ENCODE assay signal across 20 cellular contexts in genomic region chrX:109719262-109719661, GRCh38. TPM values are rescaled to one million over a fixed set of nuclear protein-coding genes. Genes with fewer than 3 reads are reported as not detected.
DNase-seq lines count a peak whose midpoint lies in the region; ATAC-seq and TF ChIP-seq lines count a peak whose summit lies in the region.
"Had no signal": no experiment of that assay in that cellular context is flagged by ENCODE, and none has a peak within 500 bp of the region (broad histone marks: within the 10 kb centered on the region; RNA-seq: fewer than 3 reads in every experiment).

No MANE protein-coding gene starts in this region.

- H3K9ac ChIP-seq in endodermal cell (ENCODE audit: extremely low read depth, low read length, poor library complexity, severe bottlenecking): no peak overlapping the region
- H3K9ac ChIP-seq: SK-N-SH had no signal

- no peaks in the 10 kb centered on the region for H3K36me3 ChIP-seq in endodermal cell (ENCODE audit: control insufficient read depth, insufficient read depth, low read length)
- H3K36me3 ChIP-seq: adrenal gland had no signal

- peak; percentile 31 for TF ChIP-seq CTCF in endodermal cell (conservative IDR thresholded peaks at IDR 0.05)

- H3K27ac Mint-ChIP-seq in activated T-cell treated with anti-CD3 and anti-CD28 coated beads, Interleukin-2, amount 50 U/mL, for 72 hours: peak overlapping the region; percentile 19
- H3K27ac Mint-ChIP-seq in activated T-cell treated with anti-CD3 and anti-CD28 coated beads, Interleukin-2, amount 50 U/mL, for 24 hours: no peak overlapping the region
- H3K27ac Mint-ChIP-seq in endodermal cell: peak overlapping the region; percentile 60

- no peak overlapping the region for H3K4me3 ChIP-seq in endodermal cell (ENCODE audit: low read length)
- H3K4me3 ChIP-seq: adrenal gland had no signal

- H3K27ac ChIP-seq in endodermal cell (ENCODE audit: low read depth, low read length): no peak overlapping the region
- H3K27ac ChIP-seq: adrenal gland, brain microvascular endothelial cell, epithelial cell of prostate had no signal

- no peaks in the 10 kb centered on the region for H3K27me3 Mint-ChIP-seq in activated T-cell treated with anti-CD3 and anti-CD28 coated beads, Interleukin-2, amount 50 U/mL, for 72 hours (ENCODE audit: low read depth)
- no peaks in the 10 kb centered on the region for H3K27me3 Mint-ChIP-seq in activated T-cell treated with anti-CD3 and anti-CD28 coated beads, Interleukin-2, amount 50 U/mL, for 24 hours
- no peaks in the 10 kb centered on the region for H3K27me3 Mint-ChIP-seq in endodermal cell (ENCODE audit: insufficient read depth)
- H3K27me3 Mint-ChIP-seq: B cell had no signal

- ATAC-seq in activated T-cell treated with anti-CD3 and anti-CD28 coated beads, Interleukin-2, amount 50 U/mL, for 72 hours (replicated peaks in 1 of 2): peak in 1 of 2 donors; percentile 19
- ATAC-seq in HG02852 (IDR thresholded peaks at IDR 0.05; ENCODE audit: unreplicated experiment) (peak; percentile 50), HG02571 (IDR thresholded peaks at IDR 0.05; ENCODE audit: unreplicated experiment) (no peak)

- no peaks in the 10 kb centered on the region for H3K27me3 ChIP-seq in endodermal cell (ENCODE audit: control insufficient read depth, insufficient read depth, low read length, poor library complexity, severe bottlenecking)
- H3K27me3 ChIP-seq: adrenal gland, brain microvascular endothelial cell had no signal

- no peaks in the 10 kb centered on the region for H3K9me3 Mint-ChIP-seq in activated T-cell treated with anti-CD3 and anti-CD28 coated beads, Interleukin-2, amount 50 U/mL, for 72 hours
- H3K9me3 Mint-ChIP-seq in activated T-cell treated with anti-CD3 and anti-CD28 coated beads, Interleukin-2, amount 50 U/mL, for 24 hours: no peaks in the 10 kb centered on the region
- H3K9me3 Mint-ChIP-seq in endodermal cell: no peaks in the 10 kb centered on the region

- WGBS in endodermal cell (ENCODE audit: insufficient coverage in 1 of 2, insufficient read length in 1 of 2), 2 experiments: 6% methylated on average over 2 of the region's 2 CpGs; no CpG with 5 or more reads in 1 of the 2 experiments

- no peak for DNase-seq in activated T-cell treated with anti-CD3 and anti-CD28 coated beads, Interleukin-2, amount 50 U/mL, for 72 hours
- no peak for DNase-seq in activated T-cell treated with anti-CD3 and anti-CD28 coated beads, Interleukin-2, amount 50 U/mL, for 24 hours
- DNase-seq in endodermal cell: no peak
- DNase-seq in stimulated activated CD4-positive, alpha-beta T cell treated with anti-CD3 and anti-CD28 coated beads, Interleukin-2, amount 100 ng/mL, for 24 hours: no peak
- no peak for DNase-seq in SIG-M5 (lab: John Stamatoyannopoulos, UW)
- DNase-seq in DMS79 (lab: John Stamatoyannopoulos, UW): no peak
- DNase-seq: activated gamma-delta T cell treated with Interleukin-2 at 50 U/mL for 16 hours, adrenal gland, brain microvascular endothelial cell, COR-L47, NCI-H1092 treated with DMSO at 0.1 percent for 48 hours, NCI-H1930, NCI-H748 treated with DMSO at 0.1 percent for 48 hours, nucleus accumbens, SK-N-SH, T-helper 2 cell had no signal

- no peaks in the 10 kb centered on the region for H3K9me3 ChIP-seq in endodermal cell (ENCODE audit: control insufficient read depth, low read length)
- H3K9me3 ChIP-seq: adrenal gland, SK-N-SH had no signal

- H3K36me3 Mint-ChIP-seq in activated T-cell treated with anti-CD3 and anti-CD28 coated beads, Interleukin-2, amount 50 U/mL, for 72 hours (ENCODE audit: insufficient read depth in 2 of 2): no peaks in the 10 kb centered on the region
- peaks cover 13% of the 10 kb centered on the region for H3K36me3 Mint-ChIP-seq in activated T-cell treated with anti-CD3 and anti-CD28 coated beads, Interleukin-2, amount 50 U/mL, for 24 hours (ENCODE audit: low read depth)
- H3K36me3 Mint-ChIP-seq in endodermal cell (ENCODE audit: low read depth): peaks cover 2% of the 10 kb centered on the region

- H3K4me3 Mint-ChIP-seq in activated T-cell treated with anti-CD3 and anti-CD28 coated beads, Interleukin-2, amount 50 U/mL, for 72 hours: no peak overlapping the region
- H3K4me3 Mint-ChIP-seq in activated T-cell treated with anti-CD3 and anti-CD28 coated beads, Interleukin-2, amount 50 U/mL, for 24 hours: no peak overlapping the region
- H3K4me3 Mint-ChIP-seq in endodermal cell: no peak overlapping the region
- H3K4me3 Mint-ChIP-seq: B cell had no signal

- no peaks in the 10 kb centered on the region for H3K4me1 ChIP-seq in endodermal cell (ENCODE audit: control insufficient read depth, insufficient read depth, low read length)

- H3K4me1 Mint-ChIP-seq in activated T-cell treated with anti-CD3 and anti-CD28 coated beads, Interleukin-2, amount 50 U/mL, for 72 hours (ENCODE audit: low read depth): peaks cover 7% of the 10 kb centered on the region
- peaks cover 26% of the 10 kb centered on the region for H3K4me1 Mint-ChIP-seq in activated T-cell treated with anti-CD3 and anti-CD28 coated beads, Interleukin-2, amount 50 U/mL, for 24 hours (ENCODE audit: low read depth)
- H3K4me1 Mint-ChIP-seq in endodermal cell: peaks cover 15% of the 10 kb centered on the region

RNA-seq across cellular contexts. Expression of gene ACSL4, which starts 13.8 kb away (rescaled TPM):
- total RNA-seq in activated T-cell treated with anti-CD3 and anti-CD28 coated beads, Interleukin-2, amount 50 U/mL, for 72 hours: 10 to 100 TPM; 44.3 to 48.1 TPM
- total RNA-seq in endodermal cell: 10 to 100 TPM; 31.3 to 47.9 TPM
- polyA plus RNA-seq in endodermal cell (2013, experiment 1 of 2): 33.0 TPM
- polyA plus RNA-seq in endodermal cell (2013, experiment 2 of 2): 34.9 TPM
